In genomic region chr11:27460158-27460565, GRCh38 we compare ENCODE assay signal across 21 cellular contexts. TPM values are rescaled to one million over a fixed set of nuclear protein-coding genes. Genes with fewer than 3 reads are reported as not detected.
DNase-seq lines count a peak whose midpoint lies in the region; ATAC-seq and TF ChIP-seq lines count a peak whose summit lies in the region.
"Had no signal": no experiment of that assay in that cellular context is flagged by ENCODE, and none has a peak within 500 bp of the region (broad histone marks: within the 10 kb centered on the region; RNA-seq: fewer than 3 reads in every experiment).

No MANE protein-coding gene starts in this region.

- no peaks in the 10 kb centered on the region for H3K36me3 ChIP-seq in cardiac muscle cell
- no peaks in the 10 kb centered on the region for H3K36me3 ChIP-seq in mesenchymal stem cell (ENCODE audit: control insufficient read depth in 1 of 2, insufficient read depth in 2 of 2, low read depth in 1 of 2, low read length in 2 of 2)
- H3K36me3 ChIP-seq: breast epithelium, stomach, thyroid gland had no signal

- no peak overlapping the region for H3K9ac ChIP-seq in mesenchymal stem cell (ENCODE audit: low read length)
- H3K9ac ChIP-seq: KMS-11 had no signal

- H3K4me2 ChIP-seq in mesenchymal stem cell (ENCODE audit: low read length, poor library complexity, severe bottlenecking) = peak overlapping the region; percentile 44
- H3K4me2 ChIP-seq: KMS-11 had no signal

- no peaks in the 10 kb centered on the region for H3K79me1 ChIP-seq in mesenchymal stem cell (replicated peaks; ENCODE audit: low read length, poor library complexity, severe bottlenecking)

- intact Hi-C loops in left ventricle myocardium superior (cut with micrococcal nuclease) (loop anchor here (10.0 kb wide), 1 partner anchor 85 kb away; no protein-coding TSS in a partner anchor), sciatic nerve (cut with DNase I) (no loop called here)

- H3K9me3 ChIP-seq in cardiac muscle cell (ENCODE audit: low read depth) = no peaks in the 10 kb centered on the region
- H3K9me3 ChIP-seq in mesenchymal stem cell (ENCODE audit: control insufficient read depth, low read length) = no peaks in the 10 kb centered on the region
- H3K9me3 ChIP-seq: breast epithelium, stomach, thyroid gland had no signal

- H4K91ac ChIP-seq in mesenchymal stem cell (ENCODE audit: low read length) = no peak overlapping the region

- DNase-seq in cardiac muscle cell (ENCODE audit: low read depth in 1 of 2, low spot score in 1 of 2) = no peak
- no peak for DNase-seq in left ventricle myocardium superior
- no peak for DNase-seq in chondrocyte (ENCODE audit: low spot score)
- DNase-seq in mesenchymal stem cell = peak; percentile 36
- no peak for DNase-seq in Ammon's horn (ENCODE audit: low spot score)
- no peak for DNase-seq in sciatic nerve (ENCODE audit: low spot score)
- DNase-seq: activated B cell treated with CpG ODN at 0.5 μM for 24 hours; activated naive CD4-positive, alpha-beta T cell treated with anti-CD3 and anti-CD28 coated beads for 36 hours; CD4-positive, alpha-beta T cell; effector memory CD4-positive, alpha-beta T cell; erythroblast; head of caudate nucleus; MM.1S; NCI-H1417 treated with DMSO at 0.1 percent for 48 hours; NCI-H510A treated with DMSO at 0.1 percent for 48 hours; stomach; thyroid gland had no signal

- no peaks in the 10 kb centered on the region for H3K9me3 Mint-ChIP-seq in chondrocyte (ENCODE audit: low read depth)
- H3K9me3 Mint-ChIP-seq: activated B cell treated with CpG ODN at 0.5 μM for 24 hours; activated naive CD4-positive, alpha-beta T cell treated with anti-CD3 and anti-CD28 coated beads for 36 hours; CD4-positive, alpha-beta T cell had no signal

- H3K27ac Mint-ChIP-seq in chondrocyte (ENCODE audit: unreplicated experiment) = peak overlapping the region; percentile 60
- H3K27ac Mint-ChIP-seq: activated B cell treated with CpG ODN at 0.5 μM for 24 hours; activated naive CD4-positive, alpha-beta T cell treated with anti-CD3 and anti-CD28 coated beads for 36 hours; CD4-positive, alpha-beta T cell had no signal

- H3K4me1 Mint-ChIP-seq in chondrocyte (ENCODE audit: low read depth) = peaks cover 92% of the 10 kb centered on the region
- H3K4me1 Mint-ChIP-seq: activated B cell treated with CpG ODN at 0.5 μM for 24 hours had no signal

- no peak overlapping the region for H3K14ac ChIP-seq in mesenchymal stem cell (ENCODE audit: low read length in 2 of 2)

- no peak overlapping the region for H2BK120ac ChIP-seq in mesenchymal stem cell (ENCODE audit: low read depth, low read length)

- H3K18ac ChIP-seq in mesenchymal stem cell (ENCODE audit: low read depth in 1 of 2, low read length in 2 of 2) = no peak overlapping the region

- no peak for TF ChIP-seq CTCF in cardiac muscle cell (IDR thresholded peaks at IDR 0.05; ENCODE audit: low read depth, low read length)
- TF ChIP-seq CTCF in chondrocyte (IDR thresholded peaks at IDR 0.05) = no peak

- no peak overlapping the region for H3K4me3 Mint-ChIP-seq in chondrocyte (ENCODE audit: unreplicated experiment)
- H3K4me3 Mint-ChIP-seq: activated B cell treated with CpG ODN at 0.5 μM for 24 hours; activated naive CD4-positive, alpha-beta T cell treated with anti-CD3 and anti-CD28 coated beads for 36 hours; CD4-positive, alpha-beta T cell had no signal

- H2BK5ac ChIP-seq in mesenchymal stem cell (ENCODE audit: low read depth, low read length, poor library complexity, severe bottlenecking) = peak overlapping the region; percentile 68

- no peaks in the 10 kb centered on the region for H3K36me3 Mint-ChIP-seq in chondrocyte (ENCODE audit: low read depth)

- no peak overlapping the region for H2BK15ac ChIP-seq in mesenchymal stem cell (ENCODE audit: low read depth, poor library complexity, severe bottlenecking)

- H3K4me1 ChIP-seq in cardiac muscle cell (ENCODE audit: low read depth) = peaks cover 34% of the 10 kb centered on the region
- H3K4me1 ChIP-seq in mesenchymal stem cell (ENCODE audit: control insufficient read depth, insufficient read depth, low read depth, low read length) = peaks cover 17% of the 10 kb centered on the region

- no peak overlapping the region for H4K8ac ChIP-seq in mesenchymal stem cell (ENCODE audit: low read length)

- no peak overlapping the region for H2BK12ac ChIP-seq in mesenchymal stem cell (ENCODE audit: low read length in 2 of 2)

- peak overlapping the region; percentile 0 for H3K27ac ChIP-seq in cardiac muscle cell
- peak overlapping the region; percentile 89 for H3K27ac ChIP-seq in mesenchymal stem cell (ENCODE audit: low read length, poor library complexity, severe bottlenecking)
- H3K27ac ChIP-seq: breast epithelium, KMS-11, stomach, thyroid gland had no signal

- peak overlapping the region; percentile 17 for H2AK5ac ChIP-seq in mesenchymal stem cell (ENCODE audit: low read length, severe bottlenecking)

- no peaks in the 10 kb centered on the region for H3K27me3 Mint-ChIP-seq in chondrocyte (ENCODE audit: low read depth)

- no peak overlapping the region for H3K23ac ChIP-seq in mesenchymal stem cell (ENCODE audit: low read length in 2 of 2)

- ATAC-seq in left ventricle myocardium superior (no peak), sciatic nerve (no peak), GM21723 (IDR thresholded peaks at IDR 0.05; ENCODE audit: unreplicated experiment) (no peak), HG02840 (IDR thresholded peaks at IDR 0.05; ENCODE audit: low FRiP score, unreplicated experiment) (no peak)

- no peak overlapping the region for H3K4ac ChIP-seq in mesenchymal stem cell (ENCODE audit: low read depth in 1 of 2, low read length in 2 of 2)

- H3K27me3 ChIP-seq in cardiac muscle cell (no peaks in the 10 kb centered on the region), mesenchymal stem cell (ENCODE audit: control insufficient read depth in 1 of 2, insufficient read depth in 1 of 2, low read length in 2 of 2) (no peaks in the 10 kb centered on the region)
- H3K27me3 ChIP-seq: breast epithelium, stomach, thyroid gland had no signal

- no peak overlapping the region for H2AFZ ChIP-seq in mesenchymal stem cell (ENCODE audit: low read depth, low read length)

- H3K4me3 ChIP-seq in cardiac muscle cell (no peak overlapping the region), mesenchymal stem cell (ENCODE audit: insufficient read depth in 1 of 2, low read depth in 1 of 2, low read length in 2 of 2) (no peak overlapping the region)
- H3K4me3 ChIP-seq: breast epithelium, stomach, thyroid gland had no signal

- 49% methylated on average over 2 of the region's 3 CpGs for WGBS in mesenchymal stem cell

RNA-seq across cellular contexts. Expression of gene LGR4, which starts 12.4 kb away (rescaled TPM):
- 84.2 and 89.3 TPM in 2 replicates for total RNA-seq in cardiac muscle cell
- 52.4 and 66.1 TPM in 2 replicates for polyA plus RNA-seq in cardiac muscle cell
- total RNA-seq in left ventricle myocardium superior = 43.5 TPM
- total RNA-seq in chondrocyte = 34.2 to 69.6 TPM (median 36.2 TPM) in 3 replicates
- 9.9 TPM for polyA plus RNA-seq in mesenchymal stem cell (2013, experiment 1 of 2)
- 10.9 TPM for polyA plus RNA-seq in mesenchymal stem cell (2013, experiment 2 of 2)
- total RNA-seq in sciatic nerve = 16.8 TPM

RNA-seq across cellular contexts. Expression of gene LIN7C, which starts 46.4 kb away (rescaled TPM):
- 13.6 and 18.8 TPM in 2 replicates for total RNA-seq in cardiac muscle cell
- polyA plus RNA-seq in cardiac muscle cell = 13.1 and 30.1 TPM in 2 replicates
- total RNA-seq in left ventricle myocardium superior = 18.3 TPM
- total RNA-seq in chondrocyte = 18.1 to 20.4 TPM (median 18.6 TPM) in 3 replicates
- polyA plus RNA-seq in mesenchymal stem cell (2013, experiment 1 of 2) = 15.5 TPM
- 16.2 TPM for polyA plus RNA-seq in mesenchymal stem cell (2013, experiment 2 of 2)
- 40.8 TPM for total RNA-seq in sciatic nerve
